Comparison of ENCODE assay signal across 15 cellular contexts in the genomic region with DNA sequence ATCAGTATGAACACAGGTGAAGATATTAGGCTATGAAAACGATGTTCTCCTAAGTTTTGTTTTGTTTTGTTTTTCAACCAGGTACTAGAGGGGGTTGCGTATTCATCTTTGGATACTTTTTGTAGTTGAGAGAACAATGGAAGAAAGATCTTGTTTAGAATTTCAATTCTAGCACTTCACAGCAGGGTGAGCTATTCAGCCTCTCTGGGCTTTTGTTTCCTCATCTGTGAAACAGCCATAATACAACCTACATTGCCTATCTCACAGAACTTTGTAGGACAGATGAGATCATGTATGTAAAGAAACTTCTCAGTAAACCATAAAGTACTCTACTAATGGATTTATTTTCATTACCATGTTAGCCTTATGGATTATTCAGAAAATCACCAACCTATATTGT.
DNase-seq lines count a peak whose midpoint lies in the region; ATAC-seq and TF ChIP-seq lines count a peak whose summit lies in the region.
"Had no signal": no experiment of that assay in that cellular context is flagged by ENCODE, and none has a peak within 500 bp of the region (broad histone marks: within the 10 kb centered on the region; RNA-seq: fewer than 3 reads in every experiment).

No MANE protein-coding gene starts in this region.

- H4K20me1 ChIP-seq in OCI-LY1 (ENCODE audit: insufficient read depth, low read length) (no peaks in the 10 kb centered on the region), hepatocyte (ENCODE audit: insufficient read depth, poor library complexity, severe bottlenecking) (no peaks in the 10 kb centered on the region)

- no peaks in the 10 kb centered on the region for H3K4me1 ChIP-seq in OCI-LY1 (ENCODE audit: insufficient read depth, low read length, severe bottlenecking)
- H3K4me1 ChIP-seq in hepatocyte (ENCODE audit: insufficient read depth), result no peaks in the 10 kb centered on the region
- H3K4me1 ChIP-seq: suprapubic skin had no signal

- TF ChIP-seq CTCF in OCI-LY1 (IDR thresholded peaks at IDR 0.05; ENCODE audit: low read length), result peak; percentile 41; the same call in 1 of the 2 replicates
- TF ChIP-seq CTCF in fibroblast of pulmonary artery (IDR thresholded peaks at IDR 0.05; ENCODE audit: low read length, missing control alignments), result no peak
- TF ChIP-seq CTCF in hepatocyte (IDR thresholded peaks at IDR 0.05; ENCODE audit: poor library complexity), result no peak

- H3K9me3 ChIP-seq in OCI-LY1 (ENCODE audit: low read length) (no peaks in the 10 kb centered on the region), hepatocyte (ENCODE audit: low read depth) (no peaks in the 10 kb centered on the region)
- H3K9me3 ChIP-seq: suprapubic skin had no signal

- H3K4me3 ChIP-seq in OCI-LY1 (ENCODE audit: low read depth, low read length, poor library complexity, severe bottlenecking) (no peak overlapping the region), fibroblast of pulmonary artery (replicated peaks; ENCODE audit: low read depth, low read length) (no peak overlapping the region), hepatocyte (no peak overlapping the region)
- H3K4me3 ChIP-seq: suprapubic skin had no signal

- H3K27ac ChIP-seq in OCI-LY1 (ENCODE audit: low read depth, low read length, poor library complexity, severe bottlenecking) (no peak overlapping the region), hepatocyte (no peak overlapping the region)
- H3K27ac ChIP-seq: suprapubic skin had no signal

- H3K79me2 ChIP-seq in OCI-LY1 (ENCODE audit: insufficient read depth, low read length) (no peaks in the 10 kb centered on the region), hepatocyte (no peaks in the 10 kb centered on the region)

- no peak overlapping the region for H3K9ac ChIP-seq in OCI-LY1 (ENCODE audit: low read length)

- ATAC-seq in GM21526 (IDR thresholded peaks at IDR 0.05; ENCODE audit: low FRiP score, unreplicated experiment), result peak; percentile 51
- ATAC-seq: CD8-positive, alpha-beta T cell; Panc1 had no signal

- peak; percentile 18 for DNase-seq in DMS53 treated with DMSO at 0.1 percent for 48 hours (lab: John Stamatoyannopoulos, UW; ENCODE audit: unreplicated experiment)
- peak; percentile 5 for DNase-seq in fibroblast of pulmonary artery (ENCODE audit: low read depth)
- DNase-seq in activated naive CD4-positive, alpha-beta T cell (lab: John Stamatoyannopoulos, UW), result no peak
- no peak for DNase-seq in NCI-H146 (lab: John Stamatoyannopoulos, UW)
- no peak for DNase-seq in hepatic stellate cell (ENCODE audit: low spot score)
- no peak for DNase-seq in hepatocyte (ENCODE audit: low spot score)
- DNase-seq: activated naive CD4-positive, alpha-beta T cell treated with anti-CD3 and anti-CD28 coated beads, Interleukin-2, amount 50 U/mL, for 16 hours; CD8-positive, alpha-beta T cell; NCI-H1092 treated with DMSO at 0.1 percent for 48 hours; NCI-H446; SW 1271 had no signal

- no peak overlapping the region for H3K4me2 ChIP-seq in OCI-LY1 (ENCODE audit: low read length)
- H3K4me2 ChIP-seq in hepatocyte, result no peak overlapping the region

- no peaks in the 10 kb centered on the region for H3K27me3 ChIP-seq in OCI-LY1 (ENCODE audit: insufficient read depth, low read length)
- H3K27me3 ChIP-seq in hepatocyte, result no peaks in the 10 kb centered on the region
- H3K27me3 ChIP-seq: suprapubic skin had no signal

- H3K9me2 ChIP-seq in OCI-LY1 (ENCODE audit: low read depth, low read length) (no peaks in the 10 kb centered on the region), hepatocyte (replicated peaks; ENCODE audit: insufficient read depth) (no peaks in the 10 kb centered on the region)

- H3K36me3 ChIP-seq in OCI-LY1 (ENCODE audit: insufficient read depth, low read length) (no peaks in the 10 kb centered on the region), hepatocyte (replicated peaks; ENCODE audit: insufficient read depth, low read depth) (no peaks in the 10 kb centered on the region)
- H3K36me3 ChIP-seq: suprapubic skin had no signal

- H3F3A ChIP-seq in OCI-LY1 (ENCODE audit: insufficient read depth, low read length), result no peaks in the 10 kb centered on the region

- WGBS in hepatocyte (ENCODE audit: low lambda C conversion rate, missing lambda C conversion rate), result 68% methylated on average over 2 of the region's 2 CpGs

- H2AFZ ChIP-seq in OCI-LY1 (ENCODE audit: low read length), result no peak overlapping the region
- no peak overlapping the region for H2AFZ ChIP-seq in hepatocyte

Comparison
In these comparisons a context has a peak if more than half of its experiments do, and no peak if none do; other contexts are left out.
1. DNase-seq: peak in DMS53 treated with DMSO at 0.1 percent for 48 hours (single experiment) and fibroblast of pulmonary artery (single experiment); none in activated naive CD4-positive, alpha-beta T cell (0 of 4), NCI-H146 (single experiment), hepatic stellate cell (single experiment) and hepatocyte (single experiment).